Comparison of ENCODE assay signal across 1 cellular context in the genomic region with DNA sequence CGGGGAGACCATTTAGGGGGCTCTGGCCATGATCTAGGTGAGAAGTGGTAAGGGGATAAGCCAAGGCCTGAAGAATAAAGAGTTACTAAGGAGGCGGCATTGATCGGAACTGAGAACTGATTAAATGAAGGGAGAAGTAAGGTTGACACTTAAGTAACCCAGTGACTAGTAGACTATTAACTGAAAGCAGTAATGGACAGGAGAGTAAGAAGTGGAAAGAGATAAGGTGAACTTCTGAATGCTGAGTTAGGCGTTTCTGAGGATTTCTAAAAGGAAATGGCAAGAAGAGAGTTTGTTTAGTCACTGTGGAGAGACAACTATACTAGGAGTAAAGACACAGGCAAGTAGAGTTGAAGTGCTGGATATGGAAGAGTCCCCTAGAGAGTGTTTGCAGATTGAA.
TF ChIP-seq lines count a peak whose summit lies in the region.

No MANE protein-coding gene starts in this region.

TF ChIP-seq in WTC11, 78 proteins besides CTCF, POLR2A, EP300 and RAD21 (continued from another document):
- TF ChIP-seq, protein P1, sequence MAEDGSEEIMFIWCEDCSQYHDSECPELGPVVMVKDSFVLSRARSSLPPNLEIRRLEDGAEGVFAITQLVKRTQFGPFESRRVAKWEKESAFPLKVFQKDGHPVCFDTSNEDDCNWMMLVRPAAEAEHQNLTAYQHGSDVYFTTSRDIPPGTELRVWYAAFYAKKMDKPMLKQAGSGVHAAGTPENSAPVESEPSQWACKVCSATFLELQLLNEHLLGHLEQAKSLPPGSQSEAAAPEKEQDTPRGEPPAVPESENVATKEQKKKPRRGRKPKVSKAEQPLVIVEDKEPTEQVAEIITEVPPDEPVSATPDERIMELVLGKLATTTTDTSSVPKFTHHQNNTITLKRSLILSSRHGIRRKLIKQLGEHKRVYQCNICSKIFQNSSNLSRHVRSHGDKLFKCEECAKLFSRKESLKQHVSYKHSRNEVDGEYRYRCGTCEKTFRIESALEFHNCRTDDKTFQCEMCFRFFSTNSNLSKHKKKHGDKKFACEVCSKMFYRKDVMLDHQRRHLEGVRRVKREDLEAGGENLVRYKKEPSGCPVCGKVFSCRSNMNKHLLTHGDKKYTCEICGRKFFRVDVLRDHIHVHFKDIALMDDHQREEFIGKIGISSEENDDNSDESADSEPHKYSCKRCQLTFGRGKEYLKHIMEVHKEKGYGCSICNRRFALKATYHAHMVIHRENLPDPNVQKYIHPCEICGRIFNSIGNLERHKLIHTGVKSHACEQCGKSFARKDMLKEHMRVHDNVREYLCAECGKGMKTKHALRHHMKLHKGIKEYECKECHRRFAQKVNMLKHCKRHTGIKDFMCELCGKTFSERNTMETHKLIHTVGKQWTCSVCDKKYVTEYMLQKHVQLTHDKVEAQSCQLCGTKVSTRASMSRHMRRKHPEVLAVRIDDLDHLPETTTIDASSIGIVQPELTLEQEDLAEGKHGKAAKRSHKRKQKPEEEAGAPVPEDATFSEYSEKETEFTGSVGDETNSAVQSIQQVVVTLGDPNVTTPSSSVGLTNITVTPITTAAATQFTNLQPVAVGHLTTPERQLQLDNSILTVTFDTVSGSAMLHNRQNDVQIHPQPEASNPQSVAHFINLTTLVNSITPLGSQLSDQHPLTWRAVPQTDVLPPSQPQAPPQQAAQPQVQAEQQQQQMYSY (CRISPR knock-in tag; IDR thresholded peaks at IDR 0.05) = no peak
- TF ChIP-seq, protein P2, sequence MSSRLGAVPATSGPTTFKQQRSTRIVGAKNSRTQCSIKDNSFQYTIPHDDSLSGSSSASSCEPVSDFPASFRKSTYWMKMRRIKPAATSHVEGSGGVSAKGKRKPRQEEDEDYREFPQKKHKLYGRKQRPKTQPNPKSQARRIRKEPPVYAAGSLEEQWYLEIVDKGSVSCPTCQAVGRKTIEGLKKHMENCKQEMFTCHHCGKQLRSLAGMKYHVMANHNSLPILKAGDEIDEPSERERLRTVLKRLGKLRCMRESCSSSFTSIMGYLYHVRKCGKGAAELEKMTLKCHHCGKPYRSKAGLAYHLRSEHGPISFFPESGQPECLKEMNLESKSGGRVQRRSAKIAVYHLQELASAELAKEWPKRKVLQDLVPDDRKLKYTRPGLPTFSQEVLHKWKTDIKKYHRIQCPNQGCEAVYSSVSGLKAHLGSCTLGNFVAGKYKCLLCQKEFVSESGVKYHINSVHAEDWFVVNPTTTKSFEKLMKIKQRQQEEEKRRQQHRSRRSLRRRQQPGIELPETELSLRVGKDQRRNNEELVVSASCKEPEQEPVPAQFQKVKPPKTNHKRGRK (CRISPR knock-in tag; IDR thresholded peaks at IDR 0.05; ENCODE audit: borderline replicate concordance) = no peak
- TF ChIP-seq CREB1 (CRISPR knock-in tag; IDR thresholded peaks at IDR 0.05) (no peak), PRRX2 (CRISPR knock-in tag; IDR thresholded peaks at IDR 0.05) (no peak), ZNF263 (CRISPR knock-in tag; IDR thresholded peaks at IDR 0.05; ENCODE audit: low read depth) (no peak), NR1H2 (CRISPR knock-in tag; IDR thresholded peaks at IDR 0.05) (no peak), GTF2I (CRISPR knock-in tag; conservative IDR thresholded peaks at IDR 0.05) (no peak)
- TF ChIP-seq, protein P3, sequence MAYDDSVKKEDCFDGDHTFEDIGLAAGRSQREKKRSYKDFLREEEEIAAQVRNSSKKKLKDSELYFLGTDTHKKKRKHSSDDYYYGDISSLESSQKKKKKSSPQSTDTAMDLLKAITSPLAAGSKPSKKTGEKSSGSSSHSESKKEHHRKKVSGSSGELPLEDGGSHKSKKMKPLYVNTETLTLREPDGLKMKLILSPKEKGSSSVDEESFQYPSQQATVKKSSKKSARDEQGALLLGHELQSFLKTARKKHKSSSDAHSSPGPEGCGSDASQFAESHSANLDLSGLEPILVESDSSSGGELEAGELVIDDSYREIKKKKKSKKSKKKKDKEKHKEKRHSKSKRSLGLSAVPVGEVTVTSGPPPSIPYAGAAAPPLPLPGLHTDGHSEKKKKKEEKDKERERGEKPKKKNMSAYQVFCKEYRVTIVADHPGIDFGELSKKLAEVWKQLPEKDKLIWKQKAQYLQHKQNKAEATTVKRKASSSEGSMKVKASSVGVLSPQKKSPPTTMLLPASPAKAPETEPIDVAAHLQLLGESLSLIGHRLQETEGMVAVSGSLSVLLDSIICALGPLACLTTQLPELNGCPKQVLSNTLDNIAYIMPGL (CRISPR knock-in tag; IDR thresholded peaks at IDR 0.05) = no peak
TF ChIP-seq in WTC11: peak in this region for 0.
